In the genomic region with DNA sequence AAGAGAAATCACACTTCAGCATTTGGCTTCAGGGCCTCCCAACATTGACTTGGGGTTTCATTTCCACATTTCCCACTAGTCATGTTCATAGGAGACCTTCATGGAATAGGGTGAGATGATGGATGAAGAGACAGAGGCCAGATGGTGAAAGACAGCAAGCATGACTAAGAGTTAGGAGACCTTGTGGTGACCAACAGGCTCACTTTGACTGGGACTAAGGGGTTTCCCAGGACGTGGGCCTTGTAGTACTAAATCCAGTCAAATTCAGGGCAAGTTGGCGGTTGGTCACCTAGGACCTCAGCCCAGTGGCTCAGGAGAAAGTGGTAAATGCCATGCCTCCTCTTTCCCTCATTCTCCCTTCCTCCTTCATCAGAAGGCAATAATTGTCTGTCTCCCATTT, we compare ENCODE assay signal across 23 cellular contexts. TPM values are rescaled to one million over a fixed set of nuclear protein-coding genes. Genes with fewer than 3 reads are reported as not detected.
A peak's percentile ranks its signal among the peaks of the same experiment; 100 is the strongest.
DNase-seq lines count a peak whose midpoint lies in the region; ATAC-seq and TF ChIP-seq lines count a peak whose summit lies in the region.
"Had no signal": no experiment of that assay in that cellular context is flagged by ENCODE, and none has a peak within 500 bp of the region (broad histone marks: within the 10 kb centered on the region; RNA-seq: fewer than 3 reads in every experiment).

No MANE protein-coding gene starts in this region.

- DNase-seq in CD1c-positive myeloid dendritic cell (ENCODE audit: extremely low spot score) (peak; percentile 48), Right ventricle myocardium inferior (ENCODE audit: missing footprints) (no peak), COR-L47 (lab: John Stamatoyannopoulos, UW) (no peak), GM23338 (ENCODE audit: low spot score) (no peak)
- no peak for DNase-seq in CD8-positive, alpha-beta memory T cell
- DNase-seq: amygdala; central memory CD4-positive, alpha-beta T cell; endodermal cell; GDM1; naive B cell; NCI-H1694 treated with DMSO at 0.1 percent for 48 hours; NCI-H345 had no signal

- no peaks in the 10 kb centered on the region for H3K9me3 ChIP-seq in CD8-positive, alpha-beta memory T cell (ENCODE audit: low read length)
- H3K9me3 ChIP-seq in KOPT-K1 (ENCODE audit: insufficient read depth, low read length, poor library complexity, severe bottlenecking), result peaks cover 5% of the 10 kb centered on the region
- H3K9me3 ChIP-seq: HAP-1 had no signal

- ATAC-seq in Right ventricle myocardium inferior (no peak), HG03439 (IDR thresholded peaks at IDR 0.05; ENCODE audit: unreplicated experiment) (no peak), GM23338 (no peak)
- ATAC-seq: stimulated activated memory B cell treated with anti-CD40 and anti-IgM and Interleukin-4, amounts not matched to agents 10 μg/mL and 1 μg/mL and 100 μg/mL, for 72 hours; WTC11 had no signal

- no peaks in the 10 kb centered on the region for H3K9me2 ChIP-seq in GM23338 (ENCODE audit: insufficient read depth)

- H2AFZ ChIP-seq in GM23338, result no peak overlapping the region

- H3K36me3 Mint-ChIP-seq in CD8-positive, alpha-beta memory T cell, result peaks cover 11 to 27% (median 23%) of the 10 kb centered on the region in 3 donors
- H3K36me3 Mint-ChIP-seq in activated naive CD8-positive, alpha-beta T cell, result peaks cover 4% of the 10 kb centered on the region
- no peaks in the 10 kb centered on the region for H3K36me3 Mint-ChIP-seq in GM23338 (ENCODE audit: low read depth)
- H3K36me3 Mint-ChIP-seq: naive B cell; stimulated activated memory B cell treated with anti-CD40 and anti-IgM and Interleukin-4, amounts not matched to agents 10 μg/mL and 1 μg/mL and 100 μg/mL, for 72 hours; WTC11 had no signal

- no peak overlapping the region for H3K4me2 ChIP-seq in GM23338

- H3K9me3 Mint-ChIP-seq in CD8-positive, alpha-beta memory T cell, result no peaks in the 10 kb centered on the region
- H3K9me3 Mint-ChIP-seq in activated naive CD8-positive, alpha-beta T cell (ENCODE audit: low read depth), result no peaks in the 10 kb centered on the region
- H3K9me3 Mint-ChIP-seq in GM23338, result peaks cover 13% of the 10 kb centered on the region; the same call in 1 of the 3 replicates
- H3K9me3 Mint-ChIP-seq: endodermal cell; stimulated activated memory B cell treated with anti-CD40 and anti-IgM and Interleukin-4, amounts not matched to agents 10 μg/mL and 1 μg/mL and 100 μg/mL, for 72 hours; WTC11 had no signal

- H3F3A ChIP-seq in GM23338 (replicated peaks; ENCODE audit: low read depth), result no peaks in the 10 kb centered on the region

- H3K27ac Mint-ChIP-seq in CD8-positive, alpha-beta memory T cell, result peak overlapping the region; percentile 73 to 99 (median 96)
- peak overlapping the region; percentile 99 for H3K27ac Mint-ChIP-seq in activated naive CD8-positive, alpha-beta T cell
- no peak overlapping the region for H3K27ac Mint-ChIP-seq in GM23338
- H3K27ac Mint-ChIP-seq: endodermal cell; progenitor cell of endocrine pancreas; stimulated activated memory B cell treated with anti-CD40 and anti-IgM and Interleukin-4, amounts not matched to agents 10 μg/mL and 1 μg/mL and 100 μg/mL, for 72 hours; WTC11 had no signal

- H3K27me3 Mint-ChIP-seq in CD8-positive, alpha-beta memory T cell, result no peaks in the 10 kb centered on the region
- no peaks in the 10 kb centered on the region for H3K27me3 Mint-ChIP-seq in activated naive CD8-positive, alpha-beta T cell
- peaks cover 96% of the 10 kb centered on the region for H3K27me3 Mint-ChIP-seq in GM23338 (ENCODE audit: insufficient read depth, low read depth, poor library complexity)

- TF ChIP-seq CTCF in GM23338 (conservative IDR thresholded peaks at IDR 0.05; ENCODE audit: low read depth in 2 of 2), result no peak

- H4K20me1 ChIP-seq in GM23338 (replicated peaks; ENCODE audit: insufficient read depth), result peaks cover 26% of the 10 kb centered on the region

- CTCF ChIA-PET in CD8-positive, alpha-beta memory T cell (lab: Charles Lee), result interaction anchor here (1.3 kb wide), 1 partner anchor 9 kb away, joined by 3 read pairs; no protein-coding TSS in a partner anchor

- peaks cover 14% of the 10 kb centered on the region for H3K36me3 ChIP-seq in CD8-positive, alpha-beta memory T cell (ENCODE audit: insufficient read depth, low read length)
- H3K36me3 ChIP-seq in KOPT-K1 (ENCODE audit: insufficient read depth, low read length) (peaks cover 16% of the 10 kb centered on the region), GM23338 (ENCODE audit: insufficient read depth) (no peaks in the 10 kb centered on the region)
- H3K36me3 ChIP-seq: HAP-1, tibial nerve had no signal

- POLR2A ChIA-PET in CD8-positive, alpha-beta memory T cell (lab: Charles Lee), result interaction anchor here (3.5 kb wide), 1 partner anchor 12 kb away, joined by 15 read pairs; no protein-coding TSS in a partner anchor

- no peaks in the 10 kb centered on the region for H3K79me2 ChIP-seq in GM23338 (replicated peaks; ENCODE audit: insufficient read depth)

- H3K4me1 ChIP-seq in CD8-positive, alpha-beta memory T cell (ENCODE audit: insufficient read depth, low read length), result peaks cover 76% of the 10 kb centered on the region
- H3K4me1 ChIP-seq in GM23338 (ENCODE audit: insufficient read depth), result no peaks in the 10 kb centered on the region
- H3K4me1 ChIP-seq: tibial nerve had no signal

- peak overlapping the region; percentile 26 to 99 (median 95) for H3K4me3 Mint-ChIP-seq in CD8-positive, alpha-beta memory T cell
- H3K4me3 Mint-ChIP-seq in activated naive CD8-positive, alpha-beta T cell, result no peak overlapping the region
- H3K4me3 Mint-ChIP-seq in GM23338, result no peak overlapping the region
- H3K4me3 Mint-ChIP-seq: endodermal cell; stimulated activated memory B cell treated with anti-CD40 and anti-IgM and Interleukin-4, amounts not matched to agents 10 μg/mL and 1 μg/mL and 100 μg/mL, for 72 hours; WTC11 had no signal

- no peaks in the 10 kb centered on the region for H3K27me3 ChIP-seq in CD8-positive, alpha-beta memory T cell (ENCODE audit: insufficient read depth, low read length, poor library complexity, severe bottlenecking)
- H3K27me3 ChIP-seq in GM23338 (ENCODE audit: insufficient read depth), result peaks cover 99% of the 10 kb centered on the region

- H3K4me1 Mint-ChIP-seq in CD8-positive, alpha-beta memory T cell, result peaks cover 70 to 75% (median 73%) of the 10 kb centered on the region in 3 donors
- H3K4me1 Mint-ChIP-seq in activated naive CD8-positive, alpha-beta T cell (ENCODE audit: low read depth), result peaks cover 82% of the 10 kb centered on the region
- H3K4me1 Mint-ChIP-seq in GM23338, result peaks cover 8% of the 10 kb centered on the region; the same call in 1 of the 3 replicates

- intact Hi-C loops in Right ventricle myocardium inferior (cut with DNase I), result no loop called here

- no peak overlapping the region for H3K4me3 ChIP-seq in CD8-positive, alpha-beta memory T cell (ENCODE audit: low read length)
- no peak overlapping the region for H3K4me3 ChIP-seq in GM23338
- H3K4me3 ChIP-seq: HAP-1, lung, skin epidermis, tibial nerve had no signal

- no peak overlapping the region for H3K27ac ChIP-seq in CD8-positive, alpha-beta memory T cell (ENCODE audit: low read depth, low read length)
- H3K27ac ChIP-seq in KOPT-K1 (ENCODE audit: low read depth, low read length, poor library complexity, severe bottlenecking) (peak overlapping the region; percentile 100), GM23338 (ENCODE audit: low read depth) (no peak overlapping the region)
- H3K27ac ChIP-seq: RWPE1, tibial nerve had no signal

TF ChIP-seq in GM23338, 12 proteins besides CTCF, POLR2A, EP300 and RAD21 (continues in another document):
- no peak for TF ChIP-seq CREB1 (CRISPR knock-in tag; IDR thresholded peaks at IDR 0.05; ENCODE audit: low read depth)

RNA-seq across cellular contexts. Expression of a gene that starts 2.9 kb away (rescaled TPM):
- 10 to 100 TPM; 63.9 to 70.4 TPM for total RNA-seq in CD8-positive, alpha-beta memory T cell
- 475 TPM for polyA plus RNA-seq in CD8-positive, alpha-beta memory T cell
- 9.0 TPM for total RNA-seq in Right ventricle myocardium inferior
- total RNA-seq in GM23338 (2014; rRNA removed; shearing (Covaris generic)), result not detected in 2 replicates
- not detected in 2 replicates for polyA plus RNA-seq in GM23338 (2016; fragmentation: Nextera tagmentation; extraction: Ambion mirVana)
- total RNA-seq: endodermal cell, progenitor cell of endocrine pancreas had no signal

RNA-seq across cellular contexts. Expression of a gene that starts 17.9 kb away (rescaled TPM):
- total RNA-seq in CD8-positive, alpha-beta memory T cell, result 10 to 100 TPM in 1 of 2 experiments, 1 to 10 TPM in 1; 9.8 to 10.0 TPM
- polyA plus RNA-seq in CD8-positive, alpha-beta memory T cell, result 86.1 TPM
- total RNA-seq in Right ventricle myocardium inferior, result 5.8 TPM
- total RNA-seq in GM23338 (2014; rRNA removed; shearing (Covaris generic)), result not detected in 2 replicates
- polyA plus RNA-seq in GM23338 (2016; fragmentation: Nextera tagmentation; extraction: Ambion mirVana), result not detected in 2 replicates
- total RNA-seq: endodermal cell, progenitor cell of endocrine pancreas, WTC11 had no signal

RNA-seq across cellular contexts. Expression of a gene that starts 48.8 kb away (rescaled TPM):
- total RNA-seq in CD8-positive, alpha-beta memory T cell, result 10 to 100 TPM; 40.4 to 42.9 TPM
- 88.0 TPM for polyA plus RNA-seq in CD8-positive, alpha-beta memory T cell
- 6.2 TPM for total RNA-seq in Right ventricle myocardium inferior
- total RNA-seq in GM23338 (2014; rRNA removed; shearing (Covaris generic)), result not detected in 2 replicates
- not detected in 2 replicates for polyA plus RNA-seq in GM23338 (2016; fragmentation: Nextera tagmentation; extraction: Ambion mirVana)
- total RNA-seq: endodermal cell, progenitor cell of endocrine pancreas had no signal

Comparison
In these comparisons a context has a peak if more than half of its experiments do, and no peak if none do; other contexts are left out.
1. H3K4me3 Mint-ChIP-seq: peak in CD8-positive, alpha-beta memory T cell (7 of 7); none in activated naive CD8-positive, alpha-beta T cell (single experiment) and GM23338 (single experiment).